In the genomic region with DNA sequence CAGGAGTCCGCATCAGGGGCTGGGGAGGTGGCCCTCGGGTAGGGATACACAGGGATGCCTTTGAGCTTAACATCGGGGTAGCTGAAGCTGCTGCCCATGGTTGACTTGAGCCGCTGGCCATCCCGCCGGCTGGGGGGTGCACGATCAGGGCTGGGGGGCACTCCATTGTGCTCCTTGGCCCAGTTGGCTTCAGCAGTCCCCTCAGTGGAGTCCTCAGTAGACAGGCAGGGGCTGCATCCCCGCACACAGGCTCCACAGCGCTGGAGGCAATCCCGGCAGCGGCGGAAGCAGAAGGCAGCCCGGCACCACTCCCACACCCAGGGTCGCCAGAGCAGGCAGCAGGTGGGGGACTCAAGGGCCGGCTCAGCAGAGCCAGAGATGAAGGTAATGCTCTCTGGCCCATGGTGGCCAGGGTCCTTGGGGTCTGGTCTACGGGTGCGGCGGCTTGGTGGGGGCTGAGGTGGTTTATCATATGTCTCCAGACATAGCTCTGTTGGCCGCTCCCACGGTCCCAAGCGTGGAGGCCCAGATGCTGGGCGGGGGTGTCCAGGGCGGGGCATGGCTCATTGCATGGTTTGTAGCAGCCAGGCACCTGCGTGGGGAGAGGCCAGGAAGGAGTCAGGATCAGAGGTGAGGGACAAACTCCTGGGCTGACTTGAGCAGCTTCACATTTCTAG, we compare ENCODE assay signal across 19 cellular contexts. TPM values are rescaled to one million over a fixed set of nuclear protein-coding genes. Genes with fewer than 3 reads are reported as not detected.
DNase-seq lines count a peak whose midpoint lies in the region; ATAC-seq and TF ChIP-seq lines count a peak whose summit lies in the region.
"Had no signal": no experiment of that assay in that cellular context is flagged by ENCODE, and none has a peak within 500 bp of the region (broad histone marks: within the 10 kb centered on the region; RNA-seq: fewer than 3 reads in every experiment).

No MANE protein-coding gene starts in this region.

- H3K27ac ChIP-seq in right cardiac atrium (ENCODE audit: low read length) = no peak overlapping the region
- H3K27ac ChIP-seq: 22Rv1, A549, HL-60 had no signal

- no peaks in the 10 kb centered on the region for H3K9me3 ChIP-seq in mucosa of descending colon
- no peaks in the 10 kb centered on the region for H3K9me3 ChIP-seq in right cardiac atrium (ENCODE audit: control insufficient read depth, low read length)
- H3K9me3 ChIP-seq: A549 had no signal

- ATAC-seq in activated T-cell treated with anti-CD3 and anti-CD28 coated beads, Interleukin-2, amount 50 U/mL, for 4 hours = no peak
- ATAC-seq in mucosa of descending colon (peak; percentile 46), right cardiac atrium (no peak), HG03520 (IDR thresholded peaks at IDR 0.05; ENCODE audit: unreplicated experiment) (no peak)
- ATAC-seq: GM12878 had no signal

- TF ChIP-seq CTCF in mucosa of descending colon (IDR thresholded peaks at IDR 0.05) = no peak
- no peak for TF ChIP-seq CTCF in type B pancreatic cell (conservative IDR thresholded peaks at IDR 0.05)

- H3K27me3 Mint-ChIP-seq in activated T-cell treated with anti-CD3 and anti-CD28 coated beads, Interleukin-2, amount 50 U/mL, for 24 hours = no peaks in the 10 kb centered on the region
- peaks cover 2% of the 10 kb centered on the region for H3K27me3 Mint-ChIP-seq in activated T-cell treated with anti-CD3 and anti-CD28 coated beads, Interleukin-2, amount 50 U/mL, for 4 hours (ENCODE audit: low read depth)
- peaks cover 12% of the 10 kb centered on the region for H3K27me3 Mint-ChIP-seq in type B pancreatic cell
- H3K27me3 Mint-ChIP-seq: CD4-positive, alpha-beta memory T cell had no signal

- H3K4me1 ChIP-seq in mucosa of descending colon (ENCODE audit: low read depth) (no peaks in the 10 kb centered on the region), right cardiac atrium (ENCODE audit: control insufficient read depth, insufficient read depth, low read length) (peaks cover 2% of the 10 kb centered on the region)
- H3K4me1 ChIP-seq: A549 had no signal

- intact Hi-C loops in mucosa of descending colon (cut with DNase I, micrococcal nuclease) = no loop called here
- intact Hi-C loops in right cardiac atrium (cut with DNase I) = no loop called here

- H3K4me1 Mint-ChIP-seq in activated T-cell treated with anti-CD3 and anti-CD28 coated beads, Interleukin-2, amount 50 U/mL, for 24 hours (ENCODE audit: low read depth) = no peaks in the 10 kb centered on the region
- H3K4me1 Mint-ChIP-seq in activated T-cell treated with anti-CD3 and anti-CD28 coated beads, Interleukin-2, amount 50 U/mL, for 4 hours (ENCODE audit: low read depth) = no peaks in the 10 kb centered on the region
- peaks cover 5% of the 10 kb centered on the region for H3K4me1 Mint-ChIP-seq in type B pancreatic cell (ENCODE audit: unreplicated experiment)
- H3K4me1 Mint-ChIP-seq: CD14-positive monocyte; CD4-positive, alpha-beta memory T cell; H9 had no signal

- H3K4me3 ChIP-seq in mucosa of descending colon = no peak overlapping the region
- H3K4me3 ChIP-seq in right cardiac atrium (ENCODE audit: low read length) = no peak overlapping the region
- H3K4me3 ChIP-seq: A549, BLaER1, GM12878 had no signal

- peaks cover 19% of the 10 kb centered on the region for H3K36me3 Mint-ChIP-seq in activated T-cell treated with anti-CD3 and anti-CD28 coated beads, Interleukin-2, amount 50 U/mL, for 24 hours (ENCODE audit: low read depth)
- peaks cover 17% of the 10 kb centered on the region for H3K36me3 Mint-ChIP-seq in activated T-cell treated with anti-CD3 and anti-CD28 coated beads, Interleukin-2, amount 50 U/mL, for 4 hours (ENCODE audit: insufficient read depth)
- peaks cover 5% of the 10 kb centered on the region for H3K36me3 Mint-ChIP-seq in type B pancreatic cell

- no peaks in the 10 kb centered on the region for H3K9me3 Mint-ChIP-seq in activated T-cell treated with anti-CD3 and anti-CD28 coated beads, Interleukin-2, amount 50 U/mL, for 24 hours
- H3K9me3 Mint-ChIP-seq in activated T-cell treated with anti-CD3 and anti-CD28 coated beads, Interleukin-2, amount 50 U/mL, for 4 hours = no peaks in the 10 kb centered on the region
- peaks cover 5% of the 10 kb centered on the region for H3K9me3 Mint-ChIP-seq in type B pancreatic cell

- H3K4me3 Mint-ChIP-seq in activated T-cell treated with anti-CD3 and anti-CD28 coated beads, Interleukin-2, amount 50 U/mL, for 24 hours = no peak overlapping the region
- no peak overlapping the region for H3K4me3 Mint-ChIP-seq in activated T-cell treated with anti-CD3 and anti-CD28 coated beads, Interleukin-2, amount 50 U/mL, for 4 hours
- H3K4me3 Mint-ChIP-seq in type B pancreatic cell = no peak overlapping the region
- H3K4me3 Mint-ChIP-seq: CD4-positive, alpha-beta memory T cell; H9 had no signal

- H3K27me3 ChIP-seq in right cardiac atrium (ENCODE audit: control insufficient read depth, insufficient read depth) = no peaks in the 10 kb centered on the region
- H3K27me3 ChIP-seq: BLaER1 had no signal

- H3K27ac Mint-ChIP-seq in activated T-cell treated with anti-CD3 and anti-CD28 coated beads, Interleukin-2, amount 50 U/mL, for 24 hours = peak overlapping the region; percentile 56
- H3K27ac Mint-ChIP-seq in type B pancreatic cell = peak overlapping the region; percentile 67
- H3K27ac Mint-ChIP-seq: CD14-positive monocyte had no signal

- no peak for DNase-seq in activated T-cell treated with anti-CD3 and anti-CD28 coated beads, Interleukin-2, amount 50 U/mL, for 24 hours
- no peak for DNase-seq in activated T-cell treated with anti-CD3 and anti-CD28 coated beads, Interleukin-2, amount 50 U/mL, for 4 hours
- DNase-seq in mucosa of descending colon = peak in 2 of 3 donors; percentile 52
- DNase-seq in type B pancreatic cell (ENCODE audit: extremely low spot score, unreplicated experiment) = no peak
- DNase-seq in right cardiac atrium = no peak
- DNase-seq in SIG-M5 (lab: John Stamatoyannopoulos, UW) = no peak
- DNase-seq: CD4-positive, alpha-beta memory T cell; DMS79 treated with DMSO at 0.1 percent for 48 hours; GF-D8; H9 had no signal

- H3K36me3 ChIP-seq in mucosa of descending colon (ENCODE audit: low read depth) = no peaks in the 10 kb centered on the region

- 89% methylated on average over 24 of the region's 24 CpGs for WGBS in right cardiac atrium

RNA-seq across cellular contexts. Expression of a gene that starts 8.3 kb away (rescaled TPM):
- total RNA-seq in activated T-cell treated with anti-CD3 and anti-CD28 coated beads, Interleukin-2, amount 50 U/mL, for 4 hours = not detected
- total RNA-seq in mucosa of descending colon = 10 to 100 TPM; 10.1 to 27.0 (median 20.4) TPM
- 12.2 and 26.9 TPM in 2 replicates for total RNA-seq in type B pancreatic cell (ENCODE audit: low replicate concordance)
- 1 to 10 TPM in 1 of 4 donors, under 1 TPM in 3; 0.19 to 1.2 (median 0.88) TPM for total RNA-seq in right cardiac atrium
- 0.54 TPM for polyA plus RNA-seq in right cardiac atrium
- total RNA-seq: GM12878, HT1080 had no signal
- polyA plus RNA-seq: A549, CD14-positive monocyte had no signal

RNA-seq across cellular contexts. Expression of a gene that starts 30.4 kb away (rescaled TPM):
- total RNA-seq in activated T-cell treated with anti-CD3 and anti-CD28 coated beads, Interleukin-2, amount 50 U/mL, for 4 hours = 100 to 1,000 TPM; 182 to 204 (median 186) TPM
- total RNA-seq in mucosa of descending colon (10 to 100 TPM; 36.2 to 83.5 (median 43.1) TPM), type B pancreatic cell (ENCODE audit: low replicate concordance) (73.4 and 82.7 TPM in 2 replicates), right cardiac atrium (10 to 100 TPM; 71.7 to 89.1 (median 76.4) TPM)
- 83.0 TPM for polyA plus RNA-seq in right cardiac atrium

RNA-seq across cellular contexts. Expression of a gene that starts 38.2 kb away (rescaled TPM):
- not detected for total RNA-seq in activated T-cell treated with anti-CD3 and anti-CD28 coated beads, Interleukin-2, amount 50 U/mL, for 4 hours
- total RNA-seq in mucosa of descending colon (under 1 TPM in 2 of 3 donors, not detected in 1; 0.43 to 0.52 TPM), type B pancreatic cell (ENCODE audit: low replicate concordance) (6.8 and 7.2 TPM in 2 replicates), right cardiac atrium (1 to 10 TPM; 4.2 to 9.6 (median 6.4) TPM)
- polyA plus RNA-seq in right cardiac atrium = 9.6 TPM
- total RNA-seq: CD4-positive, alpha-beta memory T cell; GM12878; H1; H9; HT1080 had no signal
- polyA plus RNA-seq: A549; CD14-positive monocyte; CD4-positive, alpha-beta memory T cell; GM12878; H1 had no signal

RNA-seq across cellular contexts. Expression of a gene that starts 41.5 kb away (rescaled TPM):
- total RNA-seq in activated T-cell treated with anti-CD3 and anti-CD28 coated beads, Interleukin-2, amount 50 U/mL, for 4 hours = 1 to 10 TPM in 1 of 3 donors, under 1 TPM in 2; 0.61 to 1.5 (median 0.76) TPM
- total RNA-seq in mucosa of descending colon (10 to 100 TPM in 1 of 3 donors, 1 to 10 TPM in 2; 1.0 to 16.8 (median 3.0) TPM), type B pancreatic cell (ENCODE audit: low replicate concordance) (39.2 and 52.3 TPM in 2 replicates), right cardiac atrium (10 to 100 TPM; 45.9 to 52.4 (median 49.1) TPM)
- 64.6 TPM for polyA plus RNA-seq in right cardiac atrium
- total RNA-seq: CD4-positive, alpha-beta memory T cell had no signal
- polyA plus RNA-seq: CD4-positive, alpha-beta memory T cell; GM12878 had no signal

RNA-seq across cellular contexts. Expression of a gene that starts 51.7 kb away (rescaled TPM):
- total RNA-seq in activated T-cell treated with anti-CD3 and anti-CD28 coated beads, Interleukin-2, amount 50 U/mL, for 4 hours = 10 to 100 TPM; 20.1 to 21.8 (median 20.2) TPM
- total RNA-seq in mucosa of descending colon = 10 to 100 TPM; 14.0 to 17.5 (median 14.5) TPM
- 19.2 and 23.7 TPM in 2 replicates for total RNA-seq in type B pancreatic cell (ENCODE audit: low replicate concordance)
- 10 to 100 TPM in 2 of 4 donors, 1 to 10 TPM in 2; 7.9 to 11.7 (median 9.8) TPM for total RNA-seq in right cardiac atrium
- polyA plus RNA-seq in right cardiac atrium = 6.0 TPM

Comparison
In these comparisons a context has a peak if more than half of its experiments do, and no peak if none do; other contexts are left out.
1. DNase-seq: peak in mucosa of descending colon (2 of 3); none in activated T-cell treated with anti-CD3 and anti-CD28 coated beads, Interleukin-2, amount 50 U/mL, for 24 hours (single experiment), activated T-cell treated with anti-CD3 and anti-CD28 coated beads, Interleukin-2, amount 50 U/mL, for 4 hours (single experiment), type B pancreatic cell (single experiment), right cardiac atrium (0 of 3) and SIG-M5 (single experiment).